1 cellular context compared by ENCODE assay signal in the genomic region with DNA sequence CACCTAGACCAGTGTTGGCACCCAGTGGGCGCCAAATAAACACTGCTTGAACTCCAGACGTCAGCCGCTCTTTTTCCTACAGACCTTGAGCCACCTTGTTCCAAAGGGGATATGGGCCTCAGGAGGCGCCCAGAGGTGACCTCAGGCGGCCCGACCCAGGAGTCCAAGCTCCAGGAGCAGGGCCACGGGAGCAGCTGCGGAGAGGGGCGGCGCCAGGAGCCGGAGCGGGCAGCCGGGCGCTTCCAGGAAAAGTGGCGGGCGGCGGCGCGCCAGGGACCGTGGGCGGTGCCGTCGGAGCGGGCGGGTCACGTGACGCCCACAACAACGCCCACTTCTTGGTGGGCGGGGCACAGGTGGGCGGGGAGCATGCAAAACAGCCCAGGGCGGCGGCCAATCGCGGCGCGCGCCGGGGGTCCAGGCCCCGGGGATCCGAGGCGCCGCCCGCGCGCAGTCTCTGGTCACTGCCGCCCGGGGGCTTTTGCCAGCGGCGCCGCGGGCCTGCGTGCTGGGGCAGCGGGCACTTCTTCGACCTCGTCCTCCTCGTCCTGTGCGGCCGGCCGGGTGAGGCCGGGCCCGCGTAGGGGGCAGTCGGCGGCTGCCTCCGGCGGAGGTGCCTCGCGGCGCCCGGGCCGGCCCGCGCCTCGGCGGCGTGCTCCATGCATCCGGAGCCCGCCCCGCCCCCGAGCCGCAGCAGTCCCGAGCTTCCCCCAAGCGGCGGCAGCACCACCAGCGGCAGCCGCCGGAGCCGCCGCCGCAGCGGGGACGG.
TF ChIP-seq lines count a peak whose summit lies in the region.

Gene ORAI1, plus strand, starts transcription at position 444 of the 766 bp plus-strand sequence.

TF ChIP-seq in HepG2, 621 proteins besides CTCF, POLR2A, EP300 and RAD21 (continued from another document and continues in another):
- TF ChIP-seq, protein P1, sequence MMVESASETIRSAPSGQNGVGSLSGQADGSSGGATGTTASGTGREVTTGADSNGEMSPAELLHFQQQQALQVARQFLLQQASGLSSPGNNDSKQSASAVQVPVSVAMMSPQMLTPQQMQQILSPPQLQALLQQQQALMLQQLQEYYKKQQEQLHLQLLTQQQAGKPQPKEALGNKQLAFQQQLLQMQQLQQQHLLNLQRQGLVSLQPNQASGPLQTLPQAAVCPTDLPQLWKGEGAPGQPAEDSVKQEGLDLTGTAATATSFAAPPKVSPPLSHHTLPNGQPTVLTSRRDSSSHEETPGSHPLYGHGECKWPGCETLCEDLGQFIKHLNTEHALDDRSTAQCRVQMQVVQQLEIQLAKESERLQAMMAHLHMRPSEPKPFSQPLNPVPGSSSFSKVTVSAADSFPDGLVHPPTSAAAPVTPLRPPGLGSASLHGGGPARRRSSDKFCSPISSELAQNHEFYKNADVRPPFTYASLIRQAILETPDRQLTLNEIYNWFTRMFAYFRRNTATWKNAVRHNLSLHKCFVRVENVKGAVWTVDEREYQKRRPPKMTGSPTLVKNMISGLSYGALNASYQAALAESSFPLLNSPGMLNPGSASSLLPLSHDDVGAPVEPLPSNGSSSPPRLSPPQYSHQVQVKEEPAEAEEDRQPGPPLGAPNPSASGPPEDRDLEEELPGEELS (CRISPR knock-in tag; IDR thresholded peaks at IDR 0.05) = peak; percentile 38
- TF ChIP-seq ZNF446 (CRISPR knock-in tag; IDR thresholded peaks at IDR 0.05) (no peak; the same call in 1 of the 2 replicates), NFYB (CRISPR knock-in tag; IDR thresholded peaks at IDR 0.05) (peak; percentile 43; the same call in 1 of the 2 replicates), RFX5 (IDR thresholded peaks at IDR 0.05; ENCODE audit: low read depth, low read length) (peak; percentile 19; the same call in 1 of the 2 replicates), JARID2 (CRISPR knock-in tag; IDR thresholded peaks at IDR 0.05; ENCODE audit: insufficient replicate concordance) (no peak), ATRX (CRISPR knock-in tag; IDR thresholded peaks at IDR 0.05; ENCODE audit: borderline replicate concordance) (no peak), ZNF510 (CRISPR knock-in tag; IDR thresholded peaks at IDR 0.05; ENCODE audit: low read depth) (no peak), NRL (CRISPR knock-in tag; IDR thresholded peaks at IDR 0.05; ENCODE audit: borderline replicate concordance) (peak; percentile 39; the same call in 1 of the 2 replicates), HOXD1 (CRISPR knock-in tag; IDR thresholded peaks at IDR 0.05) (0 out of 2 replicates have a peak, but pooled peaks have one; percentile 35), MNT (IDR thresholded peaks at IDR 0.05) (no peak; the same call in 1 of the 2 replicates), ELF3 (CRISPR knock-in tag; IDR thresholded peaks at IDR 0.05) (peak; percentile 68), ZBTB40 (IDR thresholded peaks at IDR 0.05) (no peak), ZBTB40 (CRISPR knock-in tag; IDR thresholded peaks at IDR 0.05) (no peak; the same call in 1 of the 2 replicates), RXRA (CRISPR knock-in tag; IDR thresholded peaks at IDR 0.05) (peak; percentile 98), FOXA1 (IDR thresholded peaks at IDR 0.05) (no peak), FOXA1 (CRISPR knock-in tag; IDR thresholded peaks at IDR 0.05) (peak; percentile 10; the same call in 1 of the 2 replicates), HMGXB4 (CRISPR knock-in tag; IDR thresholded peaks at IDR 0.05; ENCODE audit: borderline replicate concordance in 1 of 2, low read depth in 1 of 2) (peak in 1 of 2 experiments; percentile 18; a peak in 3 of 4 replicates), ZNF329 (CRISPR knock-in tag; IDR thresholded peaks at IDR 0.05; ENCODE audit: low read depth) (no peak; the same call in 1 of the 2 replicates), REPIN1 (CRISPR knock-in tag; IDR thresholded peaks at IDR 0.05; ENCODE audit: borderline replicate concordance, low read depth) (peak; percentile 71), XBP1 (CRISPR knock-in tag; IDR thresholded peaks at IDR 0.05) (no peak), SOX6 (IDR thresholded peaks at IDR 0.05) (no peak), SOX6 (CRISPR knock-in tag; IDR thresholded peaks at IDR 0.05) (peak; percentile 31; the same call in 1 of the 2 replicates), ARNT2 (CRISPR knock-in tag; IDR thresholded peaks at IDR 0.05; ENCODE audit: low read depth) (peak; percentile 14; the same call in 1 of the 2 replicates), ZNF354B (CRISPR knock-in tag; IDR thresholded peaks at IDR 0.05) (no peak), PPARG (CRISPR knock-in tag; conservative IDR thresholded peaks at IDR 0.05) (peak; percentile 57; the same call in 1 of the 2 replicates), KDM6A (CRISPR knock-in tag; IDR thresholded peaks at IDR 0.05; ENCODE audit: low read depth) (no peak), MTERF4 (CRISPR knock-in tag; IDR thresholded peaks at IDR 0.05) (peak; percentile 40; the same call in 1 of the 2 replicates), TMF1 (CRISPR knock-in tag; IDR thresholded peaks at IDR 0.05; ENCODE audit: low read depth) (peak; percentile 55), SMAD1 (CRISPR knock-in tag; IDR thresholded peaks at IDR 0.05; ENCODE audit: borderline replicate concordance, low read depth) (0 out of 2 replicates have a peak, but pooled peaks have one; percentile 8)
- TF ChIP-seq, protein P2, sequence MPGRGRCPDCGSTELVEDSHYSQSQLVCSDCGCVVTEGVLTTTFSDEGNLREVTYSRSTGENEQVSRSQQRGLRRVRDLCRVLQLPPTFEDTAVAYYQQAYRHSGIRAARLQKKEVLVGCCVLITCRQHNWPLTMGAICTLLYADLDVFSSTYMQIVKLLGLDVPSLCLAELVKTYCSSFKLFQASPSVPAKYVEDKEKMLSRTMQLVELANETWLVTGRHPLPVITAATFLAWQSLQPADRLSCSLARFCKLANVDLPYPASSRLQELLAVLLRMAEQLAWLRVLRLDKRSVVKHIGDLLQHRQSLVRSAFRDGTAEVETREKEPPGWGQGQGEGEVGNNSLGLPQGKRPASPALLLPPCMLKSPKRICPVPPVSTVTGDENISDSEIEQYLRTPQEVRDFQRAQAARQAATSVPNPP (CRISPR knock-in tag; IDR thresholded peaks at IDR 0.05) = 0 out of 2 replicates have a peak, but pooled peaks have one; percentile 29
- TF ChIP-seq, protein P3, sequence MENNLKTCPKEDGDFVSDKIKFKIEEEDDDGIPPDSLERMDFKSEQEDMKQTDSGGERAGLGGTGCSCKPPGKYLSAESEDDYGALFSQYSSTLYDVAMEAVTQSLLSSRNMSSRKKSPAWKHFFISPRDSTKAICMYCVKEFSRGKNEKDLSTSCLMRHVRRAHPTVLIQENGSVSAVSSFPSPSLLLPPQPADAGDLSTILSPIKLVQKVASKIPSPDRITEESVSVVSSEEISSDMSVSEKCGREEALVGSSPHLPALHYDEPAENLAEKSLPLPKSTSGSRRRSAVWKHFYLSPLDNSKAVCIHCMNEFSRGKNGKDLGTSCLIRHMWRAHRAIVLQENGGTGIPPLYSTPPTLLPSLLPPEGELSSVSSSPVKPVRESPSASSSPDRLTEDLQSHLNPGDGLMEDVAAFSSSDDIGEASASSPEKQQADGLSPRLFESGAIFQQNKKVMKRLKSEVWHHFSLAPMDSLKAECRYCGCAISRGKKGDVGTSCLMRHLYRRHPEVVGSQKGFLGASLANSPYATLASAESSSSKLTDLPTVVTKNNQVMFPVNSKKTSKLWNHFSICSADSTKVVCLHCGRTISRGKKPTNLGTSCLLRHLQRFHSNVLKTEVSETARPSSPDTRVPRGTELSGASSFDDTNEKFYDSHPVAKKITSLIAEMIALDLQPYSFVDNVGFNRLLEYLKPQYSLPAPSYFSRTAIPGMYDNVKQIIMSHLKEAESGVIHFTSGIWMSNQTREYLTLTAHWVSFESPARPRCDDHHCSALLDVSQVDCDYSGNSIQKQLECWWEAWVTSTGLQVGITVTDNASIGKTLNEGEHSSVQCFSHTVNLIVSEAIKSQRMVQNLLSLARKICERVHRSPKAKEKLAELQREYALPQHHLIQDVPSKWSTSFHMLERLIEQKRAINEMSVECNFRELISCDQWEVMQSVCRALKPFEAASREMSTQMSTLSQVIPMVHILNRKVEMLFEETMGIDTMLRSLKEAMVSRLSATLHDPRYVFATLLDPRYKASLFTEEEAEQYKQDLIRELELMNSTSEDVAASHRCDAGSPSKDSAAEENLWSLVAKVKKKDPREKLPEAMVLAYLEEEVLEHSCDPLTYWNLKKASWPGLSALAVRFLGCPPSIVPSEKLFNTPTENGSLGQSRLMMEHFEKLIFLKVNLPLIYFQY (CRISPR knock-in tag; IDR thresholded peaks at IDR 0.05; ENCODE audit: borderline replicate concordance) = peak; percentile 84; the same call in 1 of the 2 replicates
